Comparison of ENCODE assay signal across 11 cellular contexts in genomic region chr5:38591450-38591849, GRCh38.
"Had no signal": no experiment of that assay in that cellular context is flagged by ENCODE, and none has a peak within 500 bp of the region (broad histone marks: within the 10 kb centered on the region; RNA-seq: fewer than 3 reads in every experiment).

No MANE protein-coding gene starts in this region.

- H3K9me3 ChIP-seq: breast epithelium, esophagus muscularis mucosa, ovary, thyroid gland had no signal

- H3K27me3 ChIP-seq: breast epithelium, dorsolateral prefrontal cortex, esophagus muscularis mucosa, ovary, thyroid gland had no signal

- H3K4me3 ChIP-seq: breast epithelium, dorsolateral prefrontal cortex, esophagus muscularis mucosa, neural progenitor cell, ovary, skin epidermis, thyroid gland had no signal

- H3K4me1 ChIP-seq: breast epithelium, neural progenitor cell, thyroid gland had no signal

- H3K27ac ChIP-seq: breast epithelium, dorsolateral prefrontal cortex, esophagus muscularis mucosa, neural progenitor cell, ovary, skin epidermis, thyroid gland had no signal

- DNase-seq: amniotic stem cell, dorsolateral prefrontal cortex, kidney, ovary, T-helper 2 cell, thyroid gland had no signal

- H3K36me3 ChIP-seq: breast epithelium, esophagus muscularis mucosa, neural progenitor cell, ovary, thyroid gland had no signal

- H3K9ac ChIP-seq: neural progenitor cell had no signal

- ATAC-seq: stimulated activated effector memory CD8-positive, alpha-beta T cell treated with anti-CD3 and anti-CD28 coated beads, Interleukin-12 subunit alpha, Interleukin-12 subunit beta, amount 100 ng/mL, for 72 hours had no signal
